ENCODE assay signal across 23 cellular contexts in genomic region chr22:43516386-43516785, GRCh38.
"Had no signal": no experiment of that assay in that cellular context is flagged by ENCODE, and none has a peak within 500 bp of the region (broad histone marks: within the 10 kb centered on the region; RNA-seq: fewer than 3 reads in every experiment).

No MANE protein-coding gene starts in this region.

- H3K4me3 Mint-ChIP-seq: memory B cell had no signal

- H3K9me3 ChIP-seq: esophagus muscularis mucosa, gastroesophageal sphincter, heart left ventricle had no signal

- H3K27me3 ChIP-seq: dorsolateral prefrontal cortex, foreskin keratinocyte had no signal

- H3K4me1 Mint-ChIP-seq: memory B cell had no signal

- H3K27ac Mint-ChIP-seq: memory B cell had no signal

- DNase-seq: dermis blood vessel endothelial cell; dorsolateral prefrontal cortex; effector CD4-positive, alpha-beta T cell; effector memory CD4-positive, alpha-beta T cell; foreskin keratinocyte; heart left ventricle; hippocampal formation; kidney glomerular epithelial cell; left colon; left ventricle myocardium superior; mammary epithelial cell; midbrain had no signal

- H3K4me1 ChIP-seq: esophagus muscularis mucosa, foreskin keratinocyte, gastroesophageal sphincter, heart left ventricle had no signal

- FAIRE-seq: colon, endothelial cell of umbilical vein, frontal cortex, islet of Langerhans, keratinocyte had no signal

- H3K36me3 Mint-ChIP-seq: memory B cell had no signal

- H3K27ac ChIP-seq: coronary artery, dorsolateral prefrontal cortex, esophagus muscularis mucosa, foreskin keratinocyte, gastroesophageal sphincter, heart left ventricle had no signal

- ATAC-seq: foreskin keratinocyte, gastroesophageal sphincter, left colon, left lobe of liver, left ventricle myocardium superior had no signal

- H3K27me3 Mint-ChIP-seq: memory B cell had no signal

- H3K36me3 ChIP-seq: esophagus muscularis mucosa, gastroesophageal sphincter, heart left ventricle had no signal

- H3K4me3 ChIP-seq: coronary artery, dorsolateral prefrontal cortex, esophagus muscularis mucosa, gastroesophageal sphincter, heart left ventricle, lung had no signal

- H3K9me3 Mint-ChIP-seq: memory B cell had no signal
